Comparison of ENCODE assay signal across 2 cellular contexts in genomic region chr6:37288247-37288646, GRCh38.
TF ChIP-seq lines count a peak whose summit lies in the region.

No MANE protein-coding gene starts in this region.

TF ChIP-seq in IMR-90, 13 proteins besides CTCF, POLR2A, EP300 and RAD21:
- TF ChIP-seq CEBPB (IDR thresholded peaks at IDR 0.05; ENCODE audit: low read depth, low read length) (no peak), RFX5 (IDR thresholded peaks at IDR 0.05; ENCODE audit: low read depth, low read length) (no peak)

TF ChIP-seq in SK-N-SH, 30 proteins besides CTCF, POLR2A, EP300 and RAD21:
- TF ChIP-seq MAX (IDR thresholded peaks at IDR 0.05; ENCODE audit: low read depth) (no peak), USF2 (IDR thresholded peaks at IDR 0.05; ENCODE audit: borderline replicate concordance, low read depth, low read length) (no peak), POLR2AphosphoS5 (IDR thresholded peaks at IDR 0.05; ENCODE audit: low read depth, low read length) (no peak), ZBTB33 (IDR thresholded peaks at IDR 0.05; ENCODE audit: borderline replicate concordance, low read depth) (no peak), GABPA (IDR thresholded peaks at IDR 0.05; ENCODE audit: low read depth) (no peak), IRF3 (IDR thresholded peaks at IDR 0.05; ENCODE audit: low read depth, low read length) (no peak), SMC3 (IDR thresholded peaks at IDR 0.05; ENCODE audit: low read depth, low read length) (no peak), FOSL2 (IDR thresholded peaks at IDR 0.05; ENCODE audit: borderline replicate concordance, low read depth) (no peak), GATA2 (CRISPR knock-in tag; IDR thresholded peaks at IDR 0.05) (no peak), RCOR1 (IDR thresholded peaks at IDR 0.05; ENCODE audit: low read length) (no peak), NFIC (IDR thresholded peaks at IDR 0.05; ENCODE audit: borderline replicate concordance) (no peak), USF1 (IDR thresholded peaks at IDR 0.05; ENCODE audit: borderline replicate concordance, low read depth) (no peak), EZH2phosphoT487 (IDR thresholded peaks at IDR 0.05; ENCODE audit: borderline replicate concordance, low read depth) (no peak), MEF2A (IDR thresholded peaks at IDR 0.05; ENCODE audit: borderline replicate concordance, low read depth) (no peak), RFX5 (IDR thresholded peaks at IDR 0.05; ENCODE audit: low read length) (no peak)
